In genomic region chr19:33395561-33396550, GRCh38 we compare ENCODE assay signal across 16 cellular contexts. TPM values are rescaled to one million over a fixed set of nuclear protein-coding genes. Genes with fewer than 3 reads are reported as not detected.
DNase-seq lines count a peak whose midpoint lies in the region; ATAC-seq and TF ChIP-seq lines count a peak whose summit lies in the region.
"Had no signal": no experiment of that assay in that cellular context is flagged by ENCODE, and none has a peak within 500 bp of the region (broad histone marks: within the 10 kb centered on the region; RNA-seq: fewer than 3 reads in every experiment).

No MANE protein-coding gene starts in this region.

- TF ChIP-seq CTCF in liver (IDR thresholded peaks at IDR 0.05; ENCODE audit: low read depth, low read length, missing input control) = no peak

- DNase-seq in GM03348 (ENCODE audit: low spot score) (peak; percentile 76), astrocyte of the hippocampus (ENCODE audit: low read depth, low spot score) (peak; percentile 72), stromal cell of bone marrow (ENCODE audit: low read depth) (peak; percentile 48), NOMO-1 treated with DMSO at 0.1 percent for 48 hours (lab: John Stamatoyannopoulos, UW; ENCODE audit: unreplicated experiment) (no peak)
- DNase-seq in stimulated activated naive CD8-positive, alpha-beta T cell treated with anti-CD3 and anti-CD28 coated beads, Interleukin-15, amount 100 ng/mL, for 72 hours = no peak
- no peak for DNase-seq in activated effector memory CD4-positive, alpha-beta T cell treated with Interleukin-2 at 50 U/mL for 16 hours
- DNase-seq: CD4-positive, alpha-beta memory T cell; effector memory CD4-positive, alpha-beta T cell; KG1; NCI-H1930; stimulated activated CD4-positive, alpha-beta T cell treated with anti-CD3 and anti-CD28 coated beads, Interleukin-4, amount 100 ng/mL, for 4 hours; stimulated activated naive CD8-positive, alpha-beta T cell treated with anti-CD3 and anti-CD28 coated beads, Interleukin-15, Interleukin-2, amounts not matched to agents 100 U/mL and 50 U/mL, for 24 hours; WERI-Rb-1 had no signal

- no peaks in the 10 kb centered on the region for H3K9me3 ChIP-seq in liver (ENCODE audit: control insufficient read depth in 4 of 4, low read length in 3 of 4)
- H3K9me3 ChIP-seq: heart right ventricle had no signal

- H3K4me1 Mint-ChIP-seq in stimulated activated naive CD8-positive, alpha-beta T cell treated with anti-CD3 and anti-CD28 coated beads, Interleukin-15, amount 100 ng/mL, for 72 hours = no peaks in the 10 kb centered on the region

- no peak overlapping the region for H3K4me3 Mint-ChIP-seq in stimulated activated naive CD8-positive, alpha-beta T cell treated with anti-CD3 and anti-CD28 coated beads, Interleukin-15, amount 100 ng/mL, for 72 hours
- H3K4me3 Mint-ChIP-seq: CD4-positive, alpha-beta memory T cell had no signal

- no peaks in the 10 kb centered on the region for H3K27me3 Mint-ChIP-seq in stimulated activated naive CD8-positive, alpha-beta T cell treated with anti-CD3 and anti-CD28 coated beads, Interleukin-15, amount 100 ng/mL, for 72 hours
- H3K27me3 Mint-ChIP-seq: CD4-positive, alpha-beta memory T cell had no signal

- no peaks in the 10 kb centered on the region for H3K27me3 ChIP-seq in liver (ENCODE audit: control insufficient read depth in 4 of 4, insufficient read depth in 4 of 4, low read length in 3 of 4)
- H3K27me3 ChIP-seq: heart right ventricle had no signal

- H3K9me3 Mint-ChIP-seq in stimulated activated naive CD8-positive, alpha-beta T cell treated with anti-CD3 and anti-CD28 coated beads, Interleukin-15, amount 100 ng/mL, for 72 hours = no peaks in the 10 kb centered on the region
- H3K9me3 Mint-ChIP-seq: CD4-positive, alpha-beta memory T cell had no signal

- no peak for ATAC-seq in stimulated activated naive CD8-positive, alpha-beta T cell treated with anti-CD3 and anti-CD28 coated beads, Interleukin-15, amount 100 ng/mL, for 72 hours
- no peak for ATAC-seq in HG03439 (IDR thresholded peaks at IDR 0.05; ENCODE audit: unreplicated experiment)
- ATAC-seq: stimulated activated naive CD8-positive, alpha-beta T cell treated with anti-CD3 and anti-CD28 coated beads, Interleukin-15, Interleukin-2, amounts not matched to agents 100 U/mL and 50 U/mL, for 24 hours had no signal

- H3K27ac Mint-ChIP-seq in stimulated activated naive CD8-positive, alpha-beta T cell treated with anti-CD3 and anti-CD28 coated beads, Interleukin-15, amount 100 ng/mL, for 72 hours = peak overlapping the region in 1 of 2 donors; percentile 35

- peaks cover 70 to 98% (median 83%) of the 10 kb centered on the region in 4 donors for H3K4me1 ChIP-seq in liver (ENCODE audit: control insufficient read depth in 4 of 4, insufficient read depth in 4 of 4, low read length in 3 of 4)

- H3K36me3 ChIP-seq in liver (ENCODE audit: control insufficient read depth in 4 of 4, insufficient read depth in 3 of 4, low read depth in 1 of 4, low read length in 3 of 4) = no peaks in the 10 kb centered on the region
- H3K36me3 ChIP-seq: WERI-Rb-1 had no signal

- WGBS in liver = 89% methylated on average over 31 of the region's 31 CpGs

- H3K27ac ChIP-seq in liver (ENCODE audit: low read depth in 1 of 2, low read length in 2 of 2) = peak overlapping the region; percentile 90 to 91
- H3K27ac ChIP-seq: WERI-Rb-1 had no signal

- H3K4me3 ChIP-seq in liver (ENCODE audit: low read depth in 1 of 3, low read length in 3 of 3) = no peak overlapping the region
- H3K4me3 ChIP-seq: heart right ventricle had no signal

- H3K9ac ChIP-seq in liver (ENCODE audit: low read depth in 1 of 2, low read length in 2 of 2) = no peak overlapping the region

- TF ChIP-seq RAD21 in liver (IDR thresholded peaks at IDR 0.05) = no peak

TF ChIP-seq in liver, 16 proteins besides CTCF, POLR2A, EP300 and RAD21:
- no peak for TF ChIP-seq SP1 (IDR thresholded peaks at IDR 0.05)
- TF ChIP-seq FOXA2 (IDR thresholded peaks at IDR 0.05) = no peak
- TF ChIP-seq FOXA1 (IDR thresholded peaks at IDR 0.05) = no peak
- no peak for TF ChIP-seq RXRA (IDR thresholded peaks at IDR 0.05)
- no peak for TF ChIP-seq JUND (IDR thresholded peaks at IDR 0.05)
- TF ChIP-seq TAF1 (conservative IDR thresholded peaks at IDR 0.05) = no peak
- no peak for TF ChIP-seq MAX (IDR thresholded peaks at IDR 0.05)
- no peak for TF ChIP-seq YY1 (IDR thresholded peaks at IDR 0.05)
- TF ChIP-seq ZBTB33 (IDR thresholded peaks at IDR 0.05) = no peak
- no peak for TF ChIP-seq HNF4G (IDR thresholded peaks at IDR 0.05)
- TF ChIP-seq EGR1 (IDR thresholded peaks at IDR 0.05; ENCODE audit: low read depth in 2 of 2) = no peak
- TF ChIP-seq HNF4A (conservative IDR thresholded peaks at IDR 0.05) = no peak
- no peak for TF ChIP-seq NR2F2 (IDR thresholded peaks at IDR 0.05)
- TF ChIP-seq REST (IDR thresholded peaks at IDR 0.05) = no peak
- no peak for TF ChIP-seq ATF3 (IDR thresholded peaks at IDR 0.05)
- TF ChIP-seq GABPA (IDR thresholded peaks at IDR 0.05 in 1 of 2, conservative IDR thresholded peaks at IDR 0.05 in 1 of 2) = no peak

RNA-seq across cellular contexts. Expression of gene CEBPG, which starts 22.3 kb away (rescaled TPM):
- total RNA-seq in liver = 10 to 100 TPM; 18.0 to 36.1 TPM
- 10 to 100 TPM; 16.9 to 30.3 TPM for polyA plus RNA-seq in liver

Comparison
In these comparisons a context has a peak if more than half of its experiments do, and no peak if none do; other contexts are left out.
1. DNase-seq: peak in GM03348 (single experiment), astrocyte of the hippocampus (single experiment) and stromal cell of bone marrow (single experiment); none in NOMO-1 treated with DMSO at 0.1 percent for 48 hours (single experiment), stimulated activated naive CD8-positive, alpha-beta T cell treated with anti-CD3 and anti-CD28 coated beads, Interleukin-15, amount 100 ng/mL, for 72 hours (0 of 2) and activated effector memory CD4-positive, alpha-beta T cell treated with Interleukin-2 at 50 U/mL for 16 hours (single experiment).